ENCODE assay signal across 1 cellular context in genomic region chr12:54046809-54047159, GRCh38.
TF ChIP-seq lines count a peak whose summit lies in the region.

No MANE protein-coding gene starts in this region.

TF ChIP-seq in GM23338, 12 proteins besides CTCF, POLR2A, EP300 and RAD21:
- TF ChIP-seq ZNF114 (CRISPR knock-in tag; IDR thresholded peaks at IDR 0.05), result no peak
TF ChIP-seq in GM23338: peak in this region for 0.
